17 cellular contexts compared by ENCODE assay signal in the genomic region with DNA sequence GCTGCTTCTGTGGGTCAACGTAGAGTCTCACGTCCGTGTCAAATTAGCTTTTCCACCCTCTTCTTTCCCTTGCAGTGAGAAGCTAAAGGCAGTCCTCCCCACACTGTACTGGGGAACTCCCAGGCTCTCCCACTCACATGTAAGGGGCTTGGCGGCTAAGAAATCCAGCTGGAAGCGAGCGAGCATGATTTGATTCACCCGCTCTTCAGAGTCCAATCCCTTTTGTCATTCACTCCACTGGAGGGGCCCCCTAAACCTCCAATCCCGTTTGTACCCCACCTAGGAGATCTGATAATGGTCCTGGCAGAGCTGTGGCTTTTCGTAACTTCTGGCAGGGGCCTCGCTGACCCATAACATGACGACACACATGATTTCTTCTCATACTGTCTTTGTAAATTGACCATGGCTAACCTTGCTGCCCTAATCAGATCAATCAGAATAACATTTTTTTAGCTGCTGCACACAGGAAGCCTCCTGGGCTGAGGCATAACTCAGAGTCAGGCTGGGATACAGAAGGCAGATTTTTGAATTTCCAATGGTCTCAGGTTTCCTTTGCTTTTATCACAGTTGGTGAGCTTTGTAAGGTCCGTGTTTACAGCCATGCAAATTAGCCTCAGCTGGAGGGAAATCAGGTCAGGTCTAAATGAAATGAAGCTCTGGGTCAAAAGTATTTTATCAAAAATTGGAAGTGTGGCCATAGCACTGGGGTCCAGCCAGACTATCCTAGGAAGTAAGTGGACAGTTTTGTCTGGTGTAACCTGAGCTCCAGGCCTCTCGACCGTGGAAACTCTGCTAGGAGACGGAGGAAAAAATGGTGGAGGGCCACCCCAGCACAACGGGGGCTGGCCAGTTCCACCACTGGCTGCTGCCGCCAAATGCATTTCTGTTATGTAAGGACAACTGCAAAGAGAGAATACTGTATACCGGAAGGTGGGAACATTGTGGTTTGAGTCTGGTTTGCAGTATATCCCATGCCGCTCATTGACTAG.
DNase-seq lines count a peak whose midpoint lies in the region; ATAC-seq and TF ChIP-seq lines count a peak whose summit lies in the region.
"Had no signal": no experiment of that assay in that cellular context is flagged by ENCODE, and none has a peak within 500 bp of the region (broad histone marks: within the 10 kb centered on the region; RNA-seq: fewer than 3 reads in every experiment).

No MANE protein-coding gene starts in this region.

- no peak overlapping the region for H3K4me3 Mint-ChIP-seq in stimulated activated naive CD8-positive, alpha-beta T cell treated with anti-CD3 and anti-CD28 coated beads, Interleukin-15, amount 100 ng/mL, for 72 hours
- no peak overlapping the region for H3K4me3 Mint-ChIP-seq in T-cell
- H3K4me3 Mint-ChIP-seq: activated CD8-positive, alpha-beta T cell treated with anti-CD3 and anti-CD28 coated beads for 36 hours had no signal

- no peaks in the 10 kb centered on the region for H3K4me1 Mint-ChIP-seq in stimulated activated naive CD8-positive, alpha-beta T cell treated with anti-CD3 and anti-CD28 coated beads, Interleukin-15, amount 100 ng/mL, for 72 hours
- H3K4me1 Mint-ChIP-seq in T-cell = peaks cover 0 to 15% (median 11%) of the 10 kb centered on the region in 3 donors

- TF ChIP-seq CTCF in heart left ventricle (IDR thresholded peaks at IDR 0.05) (no peak), left ventricle myocardium inferior (IDR thresholded peaks at IDR 0.05; ENCODE audit: borderline replicate concordance) (no peak), fibroblast of lung (conservative IDR thresholded peaks at IDR 0.05 in 1 of 2, IDR thresholded peaks at IDR 0.05 in 1 of 2; ENCODE audit: low read depth in 1 of 2, low read length in 2 of 2) (no peak)

- no peaks in the 10 kb centered on the region for H3K36me3 Mint-ChIP-seq in T-cell

- no peaks in the 10 kb centered on the region for H3K27me3 ChIP-seq in heart left ventricle
- H3K27me3 ChIP-seq in left ventricle myocardium inferior (ENCODE audit: low read depth) = no peaks in the 10 kb centered on the region
- no peaks in the 10 kb centered on the region for H3K27me3 ChIP-seq in fibroblast of lung (ENCODE audit: control insufficient read depth, insufficient read depth, low read length)
- H3K27me3 ChIP-seq in muscle layer of duodenum (ENCODE audit: low read depth, low read length) = no peaks in the 10 kb centered on the region
- H3K27me3 ChIP-seq: breast epithelium, upper lobe of right lung had no signal

- H3K9me3 ChIP-seq in heart left ventricle = peaks cover 0 to 4% (median 0%) of the 10 kb centered on the region in 12 donors
- H3K9me3 ChIP-seq in left ventricle myocardium inferior (replicated peaks) = peaks cover 7% of the 10 kb centered on the region
- H3K9me3 ChIP-seq in fibroblast of lung (ENCODE audit: control insufficient read depth, insufficient read depth, low read depth, low read length) = no peaks in the 10 kb centered on the region
- H3K9me3 ChIP-seq in muscle layer of duodenum (ENCODE audit: control insufficient read depth in 1 of 2, low read length in 2 of 2) = no peaks in the 10 kb centered on the region
- H3K9me3 ChIP-seq: breast epithelium, HAP-1, prostate gland, upper lobe of right lung had no signal

- peaks cover 21% of the 10 kb centered on the region for H3K79me2 ChIP-seq in fibroblast of lung (ENCODE audit: control insufficient read depth, insufficient read depth, low read length)

- peak overlapping the region; percentile 38 for H3K4me2 ChIP-seq in fibroblast of lung (ENCODE audit: extremely low read depth, insufficient read depth, low read length)

- ATAC-seq in heart left ventricle = peak in 3 of 4 donors; percentile 34 to 57 (median 42)
- ATAC-seq in stimulated activated naive CD8-positive, alpha-beta T cell treated with anti-CD3 and anti-CD28 coated beads, Interleukin-15, amount 100 ng/mL, for 72 hours = no peak
- no peak for ATAC-seq in T-cell (replicated peaks in 1 of 4)
- ATAC-seq: activated CD8-positive, alpha-beta T cell treated with anti-CD3 and anti-CD28 coated beads for 36 hours; upper lobe of right lung had no signal

- H3K4me3 ChIP-seq in heart left ventricle (no peak overlapping the region), left ventricle myocardium inferior (no peak overlapping the region), fibroblast of lung (replicated peaks in 1 of 4; ENCODE audit: control extremely low read depth in 1 of 4, insufficient read depth in 1 of 4, low read depth in 3 of 4, low read length in 4 of 4) (no peak overlapping the region), muscle layer of duodenum (ENCODE audit: low read depth in 1 of 2, low read length in 2 of 2) (no peak overlapping the region)
- H3K4me3 ChIP-seq: breast epithelium, HAP-1, prostate gland, upper lobe of right lung had no signal

- no peak overlapping the region for H2AFZ ChIP-seq in fibroblast of lung (ENCODE audit: low read length)

- CTCF ChIA-PET in T-cell (lab: Charles Lee) = no interaction called here

- POLR2A ChIA-PET in T-cell (lab: Charles Lee) = no interaction called here

- 58 to 75% (median 64%) methylated on average over 19 of the region's 19 CpGs for WGBS in heart left ventricle, 4 donors

- no peaks in the 10 kb centered on the region for H3K36me3 ChIP-seq in heart left ventricle
- no peaks in the 10 kb centered on the region for H3K36me3 ChIP-seq in left ventricle myocardium inferior
- no peaks in the 10 kb centered on the region for H3K36me3 ChIP-seq in fibroblast of lung (ENCODE audit: control insufficient read depth, insufficient read depth, low read length)
- no peaks in the 10 kb centered on the region for H3K36me3 ChIP-seq in muscle layer of duodenum (ENCODE audit: control insufficient read depth in 1 of 2, insufficient read depth in 2 of 2, low read length in 2 of 2)
- H3K36me3 ChIP-seq: breast epithelium, HAP-1, prostate gland, upper lobe of right lung had no signal

- intact Hi-C loops in heart left ventricle (cut with DNase I) (loop anchor here in 4 of 10 donors (10.0 kb wide), 4 partner anchors 62 to 288 kb away; no protein-coding TSS in a partner anchor), left ventricle myocardium inferior (cut with micrococcal nuclease) (no loop called here)

- peaks cover 0 to 11% (median 0%) of the 10 kb centered on the region in 12 donors for H3K4me1 ChIP-seq in heart left ventricle
- H3K4me1 ChIP-seq in left ventricle myocardium inferior = no peaks in the 10 kb centered on the region
- peaks cover 11% of the 10 kb centered on the region for H3K4me1 ChIP-seq in fibroblast of lung (ENCODE audit: control insufficient read depth, extremely low read depth, insufficient read depth, low read length)
- peaks cover 0 to 20% of the 10 kb centered on the region in 2 donors for H3K4me1 ChIP-seq in muscle layer of duodenum (ENCODE audit: control insufficient read depth in 1 of 2, insufficient read depth in 2 of 2, low read length in 2 of 2)
- H3K4me1 ChIP-seq: breast epithelium, HAP-1, upper lobe of right lung had no signal

- TF ChIP-seq POLR2A in heart left ventricle (IDR thresholded peaks at IDR 0.05) = no peak

- no peaks in the 10 kb centered on the region for H4K20me1 ChIP-seq in fibroblast of lung (ENCODE audit: control insufficient read depth, extremely low read depth, insufficient read depth, low read length)

- no peaks in the 10 kb centered on the region for H3K9me3 Mint-ChIP-seq in stimulated activated naive CD8-positive, alpha-beta T cell treated with anti-CD3 and anti-CD28 coated beads, Interleukin-15, amount 100 ng/mL, for 72 hours
- peaks cover 0 to 2% (median 0%) of the 10 kb centered on the region in 3 donors for H3K9me3 Mint-ChIP-seq in T-cell

- DNase-seq in heart left ventricle = peak in 1 of 5 donors; percentile 31
- no peak for DNase-seq in left ventricle myocardium inferior
- DNase-seq in fibroblast of lung (ENCODE audit: low read depth in 2 of 2) = peak; percentile 55 to 60
- DNase-seq in stimulated activated naive CD8-positive, alpha-beta T cell treated with anti-CD3 and anti-CD28 coated beads, Interleukin-15, amount 100 ng/mL, for 72 hours = no peak
- DNase-seq in NCI-H1930 (lab: John Stamatoyannopoulos, UW) = no peak
- no peak for DNase-seq in NCI-H774 (lab: John Stamatoyannopoulos, UW)
- DNase-seq in T-cell = no peak
- DNase-seq: activated CD8-positive, alpha-beta T cell treated with anti-CD3 and anti-CD28 coated beads for 36 hours; activated gamma-delta T cell treated with Interleukin-2 at 50 U/mL for 16 hours; Calu3; NCI-H345; stimulated activated CD4-positive, alpha-beta T cell treated with anti-CD3 and anti-CD28 coated beads, Interleukin-2, amount 100 ng/mL, for 24 hours; upper lobe of right lung had no signal

- H3K27ac ChIP-seq in heart left ventricle (no peak overlapping the region), left ventricle myocardium inferior (replicated peaks) (no peak overlapping the region), fibroblast of lung (ENCODE audit: insufficient read depth, low read length) (peak overlapping the region; percentile 26), muscle layer of duodenum (ENCODE audit: low read length) (peak overlapping the region; percentile 10)
- H3K27ac ChIP-seq: breast epithelium, prostate gland, upper lobe of right lung had no signal

- peaks cover 9% of the 10 kb centered on the region for H3K27me3 Mint-ChIP-seq in stimulated activated naive CD8-positive, alpha-beta T cell treated with anti-CD3 and anti-CD28 coated beads, Interleukin-15, amount 100 ng/mL, for 72 hours
- H3K27me3 Mint-ChIP-seq in T-cell = peaks cover 0 to 7% of the 10 kb centered on the region in 2 donors

- no peak overlapping the region for H3K27ac Mint-ChIP-seq in stimulated activated naive CD8-positive, alpha-beta T cell treated with anti-CD3 and anti-CD28 coated beads, Interleukin-15, amount 100 ng/mL, for 72 hours
- no peak overlapping the region for H3K27ac Mint-ChIP-seq in T-cell
- H3K27ac Mint-ChIP-seq: activated CD8-positive, alpha-beta T cell treated with anti-CD3 and anti-CD28 coated beads for 36 hours had no signal

- H3K9ac ChIP-seq in fibroblast of lung (ENCODE audit: insufficient read depth, low read length) = no peak overlapping the region

Comparison
In these comparisons a context has a peak if more than half of its experiments do, and no peak if none do; other contexts are left out.
1. ATAC-seq: peak in heart left ventricle (3 of 4); none in stimulated activated naive CD8-positive, alpha-beta T cell treated with anti-CD3 and anti-CD28 coated beads, Interleukin-15, amount 100 ng/mL, for 72 hours (single experiment) and T-cell (0 of 4).
2. DNase-seq: peak in fibroblast of lung (2 of 2); none in left ventricle myocardium inferior (single experiment), stimulated activated naive CD8-positive, alpha-beta T cell treated with anti-CD3 and anti-CD28 coated beads, Interleukin-15, amount 100 ng/mL, for 72 hours (0 of 2), NCI-H1930 (0 of 2), NCI-H774 (single experiment) and T-cell (0 of 34).
3. H3K27ac ChIP-seq: peak in fibroblast of lung (single experiment) and muscle layer of duodenum (single experiment); none in heart left ventricle (0 of 12) and left ventricle myocardium inferior (single experiment).